ENCODE assay signal across 18 cellular contexts in the genomic region with DNA sequence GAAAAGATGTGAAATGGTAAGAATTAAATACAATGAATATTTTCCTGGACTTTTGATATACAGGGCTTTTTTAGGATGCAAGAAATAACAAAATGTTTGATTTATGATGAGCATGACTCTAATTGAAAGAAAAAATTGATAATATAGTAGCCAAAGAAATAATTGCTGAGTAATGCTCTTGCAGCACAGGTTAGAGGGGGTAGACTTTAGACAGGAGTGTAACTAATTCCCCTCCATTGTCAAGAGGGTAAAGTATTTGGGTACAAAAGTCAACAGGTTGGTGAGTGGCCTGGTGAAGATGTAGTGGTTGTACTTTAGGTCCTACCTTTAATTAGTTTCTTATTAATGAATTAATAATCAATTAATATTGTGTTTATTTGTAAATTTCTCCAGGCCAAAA.
DNase-seq lines count a peak whose midpoint lies in the region; ATAC-seq, FAIRE-seq and TF ChIP-seq lines count a peak whose summit lies in the region.
"Had no signal": no experiment of that assay in that cellular context is flagged by ENCODE, and none has a peak within 500 bp of the region (broad histone marks: within the 10 kb centered on the region; RNA-seq: fewer than 3 reads in every experiment).

No MANE protein-coding gene starts in this region.

- POLR2A ChIA-PET in K562 (lab: Yijun Ruan, JAX) = no interaction called here
- POLR2A ChIA-PET in HepG2 (lab: Yijun Ruan, JAX) = no interaction called here

- H3K9ac ChIP-seq in HUES6 (ENCODE audit: low read length) = no peak overlapping the region
- no peak overlapping the region for H3K9ac ChIP-seq in K562 (ENCODE audit: insufficient read depth in 1 of 2, low read depth in 2 of 2, low read length in 2 of 2)
- H3K9ac ChIP-seq in HepG2 (ENCODE audit: insufficient read depth, low read depth, low read length) = no peak overlapping the region
- H3K9ac ChIP-seq in mammary epithelial cell (ENCODE audit: insufficient read depth, low read length) = no peak overlapping the region

- H3K36me3 ChIP-seq in HUES6 (ENCODE audit: control insufficient read depth, insufficient read depth, low read length) (no peaks in the 10 kb centered on the region), K562 (ENCODE audit: control insufficient read depth, insufficient read depth, low read length) (no peaks in the 10 kb centered on the region), HepG2 (replicated peaks in 1 of 2; ENCODE audit: control insufficient read depth in 1 of 2, insufficient read depth in 2 of 2, low read length in 2 of 2) (no peaks in the 10 kb centered on the region), mammary epithelial cell (ENCODE audit: insufficient read depth, low read length) (no peaks in the 10 kb centered on the region)
- H3K36me3 ChIP-seq: BE2C had no signal

- H2AFZ ChIP-seq in K562 (ENCODE audit: low read depth, low read length) (no peak overlapping the region), HepG2 (ENCODE audit: low read length) (no peak overlapping the region), mammary epithelial cell (ENCODE audit: low read depth, low read length) (no peak overlapping the region)

- H3K9me1 ChIP-seq in K562 (ENCODE audit: control insufficient read depth, insufficient read depth, low read length) = no peaks in the 10 kb centered on the region

- H3K27ac ChIP-seq in HUES6 (ENCODE audit: low read depth, low read length) (no peak overlapping the region), K562 (ENCODE audit: extremely low read depth, low read depth, low read length) (no peak overlapping the region), HepG2 (ENCODE audit: extremely low read length, insufficient read depth, low read length) (no peak overlapping the region), mammary epithelial cell (ENCODE audit: insufficient read depth, low read depth, low read length) (no peak overlapping the region)
- H3K27ac ChIP-seq: C4-2B had no signal

- TF ChIP-seq POLR2A in K562 (conservative IDR thresholded peaks at IDR 0.05) = no peak
- TF ChIP-seq POLR2A in HepG2 (IDR thresholded peaks at IDR 0.05; ENCODE audit: insufficient read depth in 1 of 2, low read depth in 2 of 2, low read length in 2 of 2) = no peak

- DNase-seq in DMS53 treated with DMSO at 0.1 percent for 48 hours (lab: John Stamatoyannopoulos, UW; ENCODE audit: unreplicated experiment) (peak; percentile 28), K562 (ENCODE audit: extremely low read depth in 1 of 4, low spot score in 3 of 4) (no peak), HepG2 (ENCODE audit: low spot score) (no peak), RKO (ENCODE audit: low spot score) (no peak), GDM1 (lab: John Stamatoyannopoulos, UW) (no peak), mammary epithelial cell (no peak)
- DNase-seq: BE2C; CD4-positive, alpha-beta memory T cell; DND-41; GF-D8; H7; IMR-90; KG1 had no signal

- dilution Hi-C loops in mammary epithelial cell (cut with HindIII; ENCODE audit: low sequenced_read_pairs) = no loop called here

- TF ChIP-seq CTCF in K562 (IDR thresholded peaks at IDR 0.05 in 2 of 3, conservative IDR thresholded peaks at IDR 0.05 in 1 of 3; ENCODE audit: insufficient read depth in 2 of 3, low read depth in 1 of 3, low read length in 3 of 3) (no peak), HepG2 (CRISPR knock-in tag; IDR thresholded peaks at IDR 0.05) (no peak), mammary epithelial cell (conservative IDR thresholded peaks at IDR 0.05 in 1 of 2, IDR thresholded peaks at IDR 0.05 in 1 of 2; ENCODE audit: extremely low read depth in 1 of 2, insufficient read depth in 1 of 2, low read depth in 1 of 2, low read length in 2 of 2) (no peak)

- H3K4me2 ChIP-seq in K562 (ENCODE audit: insufficient read depth, low read length) (no peak overlapping the region), HepG2 (ENCODE audit: low read depth, low read length) (no peak overlapping the region), mammary epithelial cell (ENCODE audit: insufficient read depth, low read depth, low read length) (no peak overlapping the region)

- H3K9me3 ChIP-seq in HUES6 (ENCODE audit: control insufficient read depth, insufficient read depth, low read depth, low read length) (no peaks in the 10 kb centered on the region), K562 (replicated peaks; ENCODE audit: control insufficient read depth, insufficient read depth, low read depth, low read length) (no peaks in the 10 kb centered on the region), HepG2 (ENCODE audit: low read length) (peaks cover 42% of the 10 kb centered on the region), mammary epithelial cell (replicated peaks; ENCODE audit: insufficient read depth, low read length) (no peaks in the 10 kb centered on the region)
- H3K9me3 ChIP-seq: BE2C had no signal

- intact Hi-C loops in K562 (cut with micrococcal nuclease) = no loop called here
- intact Hi-C loops in HepG2 (cut with micrococcal nuclease; ENCODE audit: unreplicated experiment) = loop anchor here (10.0 kb wide), 1 partner anchor 383 kb away; no protein-coding TSS in a partner anchor
- intact Hi-C loops in mammary epithelial cell (cut with micrococcal nuclease) = loop anchor here (5.0 to 10.0 kb wide), 2 partner anchors 444 to 1033 kb away; no protein-coding TSS in a partner anchor

- FAIRE-seq in K562 (lab: Jason Lieb, UNC) (no peak), HepG2 (lab: Jason Lieb, UNC) (no peak)
- FAIRE-seq: A204.1, GM19239 had no signal

- no peak for TF ChIP-seq EP300 in K562 (IDR thresholded peaks at IDR 0.05; ENCODE audit: low read length)
- no peak for TF ChIP-seq EP300 in HepG2 (IDR thresholded peaks at IDR 0.05; ENCODE audit: low read depth in 2 of 2, low read length in 2 of 2)
- no peak for TF ChIP-seq EP300 in HepG2 (CRISPR knock-in tag; IDR thresholded peaks at IDR 0.05; ENCODE audit: borderline replicate concordance)

- H3K4me1 ChIP-seq in HUES6 (ENCODE audit: control insufficient read depth, insufficient read depth, low read length) (peaks cover 9% of the 10 kb centered on the region), K562 (replicated peaks in 1 of 2; ENCODE audit: control insufficient read depth in 2 of 2, insufficient read depth in 2 of 2, low read length in 2 of 2) (no peaks in the 10 kb centered on the region), HepG2 (ENCODE audit: insufficient read depth, low read length) (no peaks in the 10 kb centered on the region), mammary epithelial cell (ENCODE audit: insufficient read depth, low read length) (no peaks in the 10 kb centered on the region)
- H3K4me1 ChIP-seq: BE2C had no signal

- H3K79me2 ChIP-seq in K562 (ENCODE audit: control insufficient read depth, insufficient read depth, low read length) (no peaks in the 10 kb centered on the region), HepG2 (ENCODE audit: insufficient read depth, low read length) (no peaks in the 10 kb centered on the region), mammary epithelial cell (ENCODE audit: insufficient read depth, low read length) (no peaks in the 10 kb centered on the region)

- no peaks in the 10 kb centered on the region for H3K27me3 ChIP-seq in HUES6 (ENCODE audit: control insufficient read depth, insufficient read depth, low read length)
- H3K27me3 ChIP-seq in K562 (ENCODE audit: control insufficient read depth in 2 of 2, insufficient read depth in 2 of 2, low read length in 2 of 2) = no peaks in the 10 kb centered on the region
- no peaks in the 10 kb centered on the region for H3K27me3 ChIP-seq in HepG2 (ENCODE audit: control insufficient read depth in 1 of 2, insufficient read depth in 2 of 2, low read length in 2 of 2)
- H3K27me3 ChIP-seq in mammary epithelial cell (ENCODE audit: insufficient read depth, low read length) = no peaks in the 10 kb centered on the region
- H3K27me3 ChIP-seq: BE2C had no signal

- no TSS peak for BruUV-seq in K562 (replicated peaks; lab: Mats Ljungman, UMichigan)
- no TSS peak for BruUV-seq in HepG2 (replicated peaks; lab: Mats Ljungman, UMichigan)
- no TSS peak for BruUV-seq in mammary epithelial cell (replicated peaks; lab: Mats Ljungman, UMichigan)

- H4K20me1 ChIP-seq in K562 (replicated peaks; ENCODE audit: control insufficient read depth, insufficient read depth, low read length) (no peaks in the 10 kb centered on the region), HepG2 (ENCODE audit: insufficient read depth, low read length) (no peaks in the 10 kb centered on the region), mammary epithelial cell (ENCODE audit: insufficient read depth, low read length) (no peaks in the 10 kb centered on the region)

- TF ChIP-seq RAD21 in K562 (CRISPR knock-in tag; conservative IDR thresholded peaks at IDR 0.05 in 1 of 2, IDR thresholded peaks at IDR 0.05 in 1 of 2) (no peak), HepG2 (CRISPR knock-in tag; IDR thresholded peaks at IDR 0.05) (no peak)

- CTCF ChIA-PET in K562 (lab: Yijun Ruan, JAX; ENCODE audit: low intra/inter-chr PET ratio) (no interaction called here), HepG2 (lab: Yijun Ruan, JAX; ENCODE audit: low intra/inter-chr PET ratio, low total read pairs) (no interaction called here), mammary epithelial cell (lab: Charles Lee; ENCODE audit: low non-redundant PET) (no interaction called here)

- no peak for ATAC-seq in K562
- ATAC-seq in HepG2 = no peak
- ATAC-seq in GM21515 (IDR thresholded peaks at IDR 0.05; ENCODE audit: unreplicated experiment) = no peak

- H3K4me3 ChIP-seq in HUES6 (ENCODE audit: low read depth, low read length) (peak overlapping the region; percentile 24; the same call in 1 of the 2 replicates), K562 (no peak overlapping the region), HepG2 (replicated peaks in 1 of 3; ENCODE audit: insufficient read depth in 1 of 3, low read depth in 2 of 3, low read length in 3 of 3) (no peak overlapping the region), mammary epithelial cell (replicated peaks in 1 of 3; ENCODE audit: insufficient read depth in 1 of 3, low read depth in 2 of 3, low read length in 3 of 3) (no peak overlapping the region)

- in situ Hi-C loops in K562 (cut with MboI) = no loop called here
- in situ Hi-C loops in HepG2 (cut with HindIII; ENCODE audit: extremely low pct_ligation_motif_present, low pct_unique_long_range_greater_than_20kb) = no loop called here
- in situ Hi-C loops in mammary epithelial cell (cut with MboI; ENCODE audit: low sequenced_read_pairs in 2 of 2) = no loop called here

TF ChIP-seq in K562, 482 proteins besides CTCF, POLR2A, EP300 and RAD21:
- no peak for TF ChIP-seq ZNF436 (CRISPR knock-in tag; IDR thresholded peaks at IDR 0.05)
- TF ChIP-seq DACH1 (IDR thresholded peaks at IDR 0.05; ENCODE audit: partially characterized antibody) = peak; percentile 42
TF ChIP-seq in K562: peak in this region for 1.
